Comparison of ENCODE assay signal across 1 cellular context in genomic region chr14:97028382-97028781, GRCh38.
TF ChIP-seq lines count a peak whose summit lies in the region.

No MANE protein-coding gene starts in this region.

TF ChIP-seq in H1, 55 proteins besides CTCF, POLR2A, EP300 and RAD21 (continued from another document):
- TF ChIP-seq CHD7 (IDR thresholded peaks at IDR 0.05; ENCODE audit: insufficient replicate concordance, low read length), result no peak
- no peak for TF ChIP-seq ZNF274 (IDR thresholded peaks at IDR 0.05; ENCODE audit: borderline replicate concordance, extremely low read depth, low read length)
- no peak for TF ChIP-seq HDAC6 (IDR thresholded peaks at IDR 0.05; ENCODE audit: low read depth, low read length)
- TF ChIP-seq RFX5 (IDR thresholded peaks at IDR 0.05; ENCODE audit: borderline replicate concordance, low read depth, low read length), result no peak
- TF ChIP-seq HDAC2 (IDR thresholded peaks at IDR 0.05; ENCODE audit: borderline replicate concordance in 1 of 2, low read depth in 2 of 2, low read length in 2 of 2), result no peak
- TF ChIP-seq JUND (IDR thresholded peaks at IDR 0.05; ENCODE audit: low read length), result no peak
